In genomic region chr11:102762414-102762813, GRCh38 we compare ENCODE assay signal across 16 cellular contexts. TPM values are rescaled to one million over a fixed set of nuclear protein-coding genes. Genes with fewer than 3 reads are reported as not detected.
A peak's percentile ranks its signal among the peaks of the same experiment; 100 is the strongest.
DNase-seq lines count a peak whose midpoint lies in the region; ATAC-seq, FAIRE-seq and TF ChIP-seq lines count a peak whose summit lies in the region.
"Had no signal": no experiment of that assay in that cellular context is flagged by ENCODE, and none has a peak within 500 bp of the region (broad histone marks: within the 10 kb centered on the region; RNA-seq: fewer than 3 reads in every experiment).

No MANE protein-coding gene starts in this region.

- H3K36me3 ChIP-seq in GM23338 (ENCODE audit: insufficient read depth): no peaks in the 10 kb centered on the region
- no peaks in the 10 kb centered on the region for H3K36me3 ChIP-seq in SJSA1
- H3K36me3 ChIP-seq in small intestine (ENCODE audit: control insufficient read depth in 2 of 2, insufficient read depth in 2 of 2, low read length in 2 of 2): no peaks in the 10 kb centered on the region
- no peaks in the 10 kb centered on the region for H3K36me3 ChIP-seq in kidney (ENCODE audit: control insufficient read depth in 1 of 2, insufficient read depth in 2 of 2, low read length in 2 of 2)
- H3K36me3 ChIP-seq: HAP-1 had no signal

- peaks cover 13% of the 10 kb centered on the region for H3K4me1 Mint-ChIP-seq in GM23338
- H3K4me1 Mint-ChIP-seq in MCF 10A (ENCODE audit: insufficient read depth, unreplicated experiment): peaks cover 22% of the 10 kb centered on the region

- peaks cover 8% of the 10 kb centered on the region; the same call in 1 of the 2 replicates for H3K4me1 ChIP-seq in GM23338 (ENCODE audit: insufficient read depth)
- H3K4me1 ChIP-seq in SJSA1 (replicated peaks): peaks cover 39% of the 10 kb centered on the region
- H3K4me1 ChIP-seq in small intestine (ENCODE audit: control insufficient read depth in 2 of 2, insufficient read depth in 1 of 2, low read depth in 1 of 2, low read length in 1 of 2): no peaks in the 10 kb centered on the region
- no peaks in the 10 kb centered on the region for H3K4me1 ChIP-seq in kidney (ENCODE audit: control insufficient read depth in 1 of 2, insufficient read depth in 1 of 2, low read depth in 1 of 2, low read length in 2 of 2)
- H3K4me1 ChIP-seq: HAP-1 had no signal

- H3K9me3 Mint-ChIP-seq in GM23338: no peaks in the 10 kb centered on the region
- H3K9me3 Mint-ChIP-seq in MCF 10A (ENCODE audit: unreplicated experiment): no peaks in the 10 kb centered on the region
- H3K9me3 Mint-ChIP-seq: naive thymus-derived CD8-positive, alpha-beta T cell had no signal

- POLR2A ChIA-PET in MCF 10A (lab: Yijun Ruan, JAX): interaction anchor here (0.6 to 1.5 kb wide), 5 partner anchors 10 to 186 kb away, joined by 3 read pairs; partner anchors contain the start of gene MMP1

- WGBS in small intestine, 3 donors: 39 to 62% (median 58%) methylated on average over 1 of the region's 1 CpG

- H3K27me3 Mint-ChIP-seq in GM23338 (ENCODE audit: insufficient read depth, low read depth, poor library complexity) (peaks cover 2% of the 10 kb centered on the region), MCF 10A (ENCODE audit: insufficient read depth, unreplicated experiment) (no peaks in the 10 kb centered on the region)

- intact Hi-C loops in kidney (cut with DNase I): no loop called here
- intact Hi-C loops in MCF 10A (cut with micrococcal nuclease): no loop called here

- no peak overlapping the region for H3K4me3 ChIP-seq in GM23338
- H3K4me3 ChIP-seq in SJSA1: peak overlapping the region; percentile 7; the same call in 1 of the 2 replicates
- no peak overlapping the region for H3K4me3 ChIP-seq in small intestine (ENCODE audit: low read depth in 1 of 2, low read length in 2 of 2)
- H3K4me3 ChIP-seq in kidney (ENCODE audit: low read length in 2 of 2): no peak overlapping the region
- H3K4me3 ChIP-seq: HAP-1 had no signal

- no peak for ATAC-seq in GM23338
- ATAC-seq: left colon; naive thymus-derived CD8-positive, alpha-beta T cell had no signal

- TF ChIP-seq CTCF in GM23338 (conservative IDR thresholded peaks at IDR 0.05; ENCODE audit: low read depth in 2 of 2) (no peak), kidney (IDR thresholded peaks at IDR 0.05; ENCODE audit: borderline replicate concordance, extremely low read depth, insufficient read depth) (no peak), MCF 10A (IDR thresholded peaks at IDR 0.05; ENCODE audit: unreplicated experiment) (no peak)

- H3K27ac ChIP-seq in GM23338 (ENCODE audit: low read depth): no peak overlapping the region
- H3K27ac ChIP-seq in SJSA1: peak overlapping the region; percentile 90
- no peak overlapping the region for H3K27ac ChIP-seq in small intestine (ENCODE audit: low read depth in 1 of 2, low read length in 1 of 2)
- no peak overlapping the region for H3K27ac ChIP-seq in kidney (ENCODE audit: low read depth in 2 of 2, low read length in 2 of 2)

- H3K4me3 Mint-ChIP-seq in GM23338 (no peak overlapping the region), MCF 10A (ENCODE audit: unreplicated experiment) (no peak overlapping the region)
- H3K4me3 Mint-ChIP-seq: naive thymus-derived CD8-positive, alpha-beta T cell had no signal

- FAIRE-seq in small intestine (lab: Jason Lieb, UNC) (no peak), kidney (lab: Jason Lieb, UNC) (no peak)

- no peak overlapping the region for H3K9ac ChIP-seq in kidney (ENCODE audit: low read length in 2 of 2)

- no peaks in the 10 kb centered on the region for H3F3A ChIP-seq in GM23338 (replicated peaks; ENCODE audit: low read depth)

- BruUV-seq in MCF 10A (replicated peaks; lab: Mats Ljungman, UMichigan): no TSS peak

- peaks cover 6% of the 10 kb centered on the region for H3K9me2 ChIP-seq in GM23338 (ENCODE audit: insufficient read depth)

- in situ Hi-C loops in ACHN (cut with HindIII; ENCODE audit: low pct_ligation_motif_present, low pct_unique_long_range_greater_than_20kb, low sequenced_read_pairs): no loop called here

- H3K4me2 ChIP-seq in GM23338: 0 out of 2 replicates have a peak overlapping the region, but pooled peaks have one; percentile 39

- CTCF ChIA-PET in MCF 10A (lab: Yijun Ruan, JAX): interaction anchor here (0.7 to 1.8 kb wide), 5 partner anchors 18 to 179 kb away, joined by 3 to 5 read pairs (median 3); partner anchors contain the start of gene MMP10

- H3K36me3 Mint-ChIP-seq in GM23338 (ENCODE audit: low read depth): no peaks in the 10 kb centered on the region
- no peaks in the 10 kb centered on the region for H3K36me3 Mint-ChIP-seq in MCF 10A (ENCODE audit: insufficient read depth, unreplicated experiment)
- H3K36me3 Mint-ChIP-seq: naive thymus-derived CD8-positive, alpha-beta T cell had no signal

- H3K27me3 ChIP-seq in GM23338 (ENCODE audit: insufficient read depth): no peaks in the 10 kb centered on the region
- no peaks in the 10 kb centered on the region for H3K27me3 ChIP-seq in SJSA1 (replicated peaks)
- no peaks in the 10 kb centered on the region for H3K27me3 ChIP-seq in small intestine (ENCODE audit: control insufficient read depth in 2 of 2, insufficient read depth in 2 of 2, low read length in 2 of 2)

- no peaks in the 10 kb centered on the region for H4K20me1 ChIP-seq in GM23338 (replicated peaks; ENCODE audit: insufficient read depth)

- H3K27ac Mint-ChIP-seq in GM23338 (no peak overlapping the region), MCF 10A (ENCODE audit: low read depth, unreplicated experiment) (no peak overlapping the region)
- H3K27ac Mint-ChIP-seq: naive thymus-derived CD8-positive, alpha-beta T cell had no signal

- DNase-seq in GM23338 (ENCODE audit: low spot score): no peak
- no peak for DNase-seq in SJSA1 (ENCODE audit: low read depth in 1 of 2, low spot score in 2 of 2)
- DNase-seq in fibroblast of peridontal ligament (ENCODE audit: extremely low read depth): peak; percentile 23
- DNase-seq in small intestine: peak; percentile 52
- no peak for DNase-seq in ACHN
- DNase-seq in kidney: no peak
- DNase-seq in MCF 10A (ENCODE audit: unreplicated experiment): no peak
- DNase-seq in inferior parietal cortex (ENCODE audit: extremely low spot score): no peak
- DNase-seq: activated CD4-positive, alpha-beta T cell treated with anti-CD3 and anti-CD28 coated beads for 1 hour; amygdala; glutamatergic neuron; left colon; naive thymus-derived CD8-positive, alpha-beta T cell; substantia nigra; T-helper 1 cell had no signal

- no peaks in the 10 kb centered on the region for H3K9me3 ChIP-seq in SJSA1 (replicated peaks)
- H3K9me3 ChIP-seq in small intestine (ENCODE audit: control insufficient read depth, low read depth): no peaks in the 10 kb centered on the region
- no peaks in the 10 kb centered on the region for H3K9me3 ChIP-seq in kidney (ENCODE audit: control insufficient read depth in 1 of 2, low read length in 2 of 2)
- H3K9me3 ChIP-seq: HAP-1 had no signal

- H3K79me2 ChIP-seq in GM23338 (replicated peaks; ENCODE audit: insufficient read depth): no peaks in the 10 kb centered on the region

- H2AFZ ChIP-seq in GM23338: no peak overlapping the region

TF ChIP-seq in GM23338, 12 proteins besides CTCF, POLR2A, EP300 and RAD21:
- TF ChIP-seq EZH2phosphoT487 (IDR thresholded peaks at IDR 0.05; ENCODE audit: unreplicated experiment) (no peak), STAT1 (IDR thresholded peaks at IDR 0.05; ENCODE audit: unreplicated experiment) (no peak)
TF ChIP-seq in GM23338: peak in this region for 0.

RNA-seq across cellular contexts. Expression of gene MMP10, which starts 18.0 kb away (rescaled TPM):
- 0.10 and 0.31 TPM in 2 replicates for total RNA-seq in GM23338 (2014; rRNA removed; shearing (Covaris generic))
- polyA plus RNA-seq in GM23338 (2016; fragmentation: Nextera tagmentation; extraction: Ambion mirVana) (not detected in 2 replicates), small intestine (1 to 10 TPM in 1 of 3 donors, not detected in 2; 4.9 TPM), kidney (ENCODE audit: insufficient read depth, low read depth, low replicate concordance) (0.22 TPM)
- total RNA-seq in SJSA1 (2014; rRNA removed; shearing (Covaris generic)): 0.63 TPM in 1 of 2 replicates, not detected in the other
- total RNA-seq in kidney (not detected), MCF 10A (2022) (0.29 and 0.75 TPM in 2 replicates)
- total RNA-seq: naive thymus-derived CD8-positive, alpha-beta T cell had no signal
- polyA plus RNA-seq: naive thymus-derived CD8-positive, alpha-beta T cell had no signal

RNA-seq across cellular contexts. Expression of gene MMP1, which starts 35.5 kb away (rescaled TPM):
- total RNA-seq in GM23338 (2014; rRNA removed; shearing (Covaris generic)): not detected in 2 replicates
- polyA plus RNA-seq in GM23338 (2016; fragmentation: Nextera tagmentation; extraction: Ambion mirVana) (not detected in 2 replicates), small intestine (10 to 100 TPM in 1 of 3 donors, 1 to 10 TPM in 1, under 1 TPM in 1; 0.45 to 63.4 (median 4.6) TPM), kidney (ENCODE audit: insufficient read depth, low read depth, low replicate concordance) (0.26 TPM)
- total RNA-seq in SJSA1 (2014; rRNA removed; shearing (Covaris generic)): 0.29 and 1.1 TPM in 2 replicates
- total RNA-seq in kidney (0.82 TPM), MCF 10A (2022) (0.25 and 0.35 TPM in 2 replicates)
- total RNA-seq: naive thymus-derived CD8-positive, alpha-beta T cell had no signal
- polyA plus RNA-seq: naive thymus-derived CD8-positive, alpha-beta T cell had no signal

RNA-seq across cellular contexts. Expression of gene MMP8, which starts 37.7 kb away (rescaled TPM):
- total RNA-seq in GM23338 (2014; rRNA removed; shearing (Covaris generic)): not detected in 2 replicates
- polyA plus RNA-seq in GM23338 (2016; fragmentation: Nextera tagmentation; extraction: Ambion mirVana) (not detected in 2 replicates), small intestine (under 1 TPM in 2 of 3 donors, not detected in 1; 0.03 to 0.67 TPM), kidney (ENCODE audit: insufficient read depth, low read depth, low replicate concordance) (not detected)
- not detected in 2 replicates for total RNA-seq in SJSA1 (2014; rRNA removed; shearing (Covaris generic))
- total RNA-seq in kidney (0.16 TPM), MCF 10A (2022) (0.12 TPM in 1 of 2 replicates, not detected in the other)
- total RNA-seq: left colon; naive thymus-derived CD8-positive, alpha-beta T cell had no signal
- polyA plus RNA-seq: naive thymus-derived CD8-positive, alpha-beta T cell had no signal

RNA-seq across cellular contexts. Expression of gene MMP27, which starts 56.8 kb away (rescaled TPM):
- total RNA-seq in GM23338 (2014; rRNA removed; shearing (Covaris generic)): not detected in 2 replicates
- polyA plus RNA-seq in GM23338 (2016; fragmentation: Nextera tagmentation; extraction: Ambion mirVana): not detected in 2 replicates
- not detected in 2 replicates for total RNA-seq in SJSA1 (2014; rRNA removed; shearing (Covaris generic))
- polyA plus RNA-seq in small intestine: under 1 TPM in 1 of 3 donors, not detected in 2; 0.06 TPM
- total RNA-seq in kidney: not detected
- polyA plus RNA-seq in kidney (ENCODE audit: insufficient read depth, low read depth, low replicate concordance): not detected
- total RNA-seq in MCF 10A (2022): not detected in 2 replicates
- total RNA-seq: naive thymus-derived CD8-positive, alpha-beta T cell had no signal
- polyA plus RNA-seq: naive thymus-derived CD8-positive, alpha-beta T cell had no signal

Comparison
In these comparisons a context has a peak if more than half of its experiments do, and no peak if none do; other contexts are left out.
1. DNase-seq: peak in fibroblast of peridontal ligament (single experiment) and small intestine (single experiment); none in GM23338 (single experiment), SJSA1 (0 of 2), ACHN (single experiment), kidney (single experiment), MCF 10A (single experiment) and inferior parietal cortex (single experiment).